ENCODE assay signal across 8 cellular contexts in the genomic region with DNA sequence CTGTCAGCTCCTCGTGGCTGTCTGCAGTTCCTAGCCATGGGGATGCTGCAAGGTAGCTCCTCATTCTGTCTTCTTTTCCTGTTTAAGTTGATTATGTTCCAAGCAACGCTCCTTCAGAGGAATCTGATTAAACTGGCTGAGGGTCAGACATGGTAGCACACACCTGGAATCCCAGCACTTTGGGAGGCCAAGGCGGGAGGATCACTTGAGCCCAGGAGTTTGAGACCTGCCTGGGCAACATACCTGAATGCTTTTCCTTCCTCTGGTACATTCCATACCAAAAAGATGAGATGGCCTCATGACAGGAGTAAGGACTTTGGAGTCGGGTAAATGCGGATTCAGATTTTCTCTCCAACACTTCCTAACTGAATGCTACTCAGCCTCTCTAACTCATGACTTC.
"Had no signal": no experiment of that assay in that cellular context is flagged by ENCODE, and none has a peak within 500 bp of the region (broad histone marks: within the 10 kb centered on the region; RNA-seq: fewer than 3 reads in every experiment).

No MANE protein-coding gene starts in this region.

- H3K9ac ChIP-seq: GM23248 had no signal

- H3K9me3 Mint-ChIP-seq: H9 had no signal

- H2AFZ ChIP-seq: GM23248 had no signal

- DNase-seq: GM23248, GOT3, H9, HCEC 1CT, KG1 had no signal

- H3K4me3 Mint-ChIP-seq: H9 had no signal

- H3K4me3 ChIP-seq: GM23248, K562 had no signal

- H3K27ac ChIP-seq: GM23248 had no signal

- FAIRE-seq: H54, HepG2, K562 had no signal

- ATAC-seq: HepG2, K562 had no signal
